Comparison of ENCODE assay signal across 23 cellular contexts in genomic region chr3:121443456-121443855, GRCh38.
"Had no signal": no experiment of that assay in that cellular context is flagged by ENCODE, and none has a peak within 500 bp of the region (broad histone marks: within the 10 kb centered on the region; RNA-seq: fewer than 3 reads in every experiment).

No MANE protein-coding gene starts in this region.

- H3K27ac ChIP-seq: breast epithelium, SJSA1 had no signal

- H3K27me3 ChIP-seq: breast epithelium, MG63, SJSA1 had no signal

- DNase-seq: activated CD4-positive, alpha-beta T cell treated with anti-CD3 and anti-CD28 coated beads for 4 hours; activated CD8-positive, alpha-beta memory T cell treated with anti-CD3 and anti-CD28 coated beads, Interleukin-2, amount 50 U/mL, for 48 hours; activated CD8-positive, alpha-beta T cell treated with anti-CD3 and anti-CD28 coated beads, Interleukin-2, amount 10 ng/mL, durations not matched to agents 7 days and 5 days; activated effector memory CD4-positive, alpha-beta T cell treated with Interleukin-2 at 50 U/mL for 16 hours; activated naive CD4-positive, alpha-beta T cell; activated T-cell treated with anti-CD3 and anti-CD28 coated beads, Interleukin-2, amount 50 U/mL, for 1 hour; anterior cingulate cortex; caudate nucleus; MG63; NCI-H1092; NCI-H1417; NCI-H1694; NCI-H2029; NCI-H2107; NCI-H2171 treated with DMSO at 0.1 percent for 48 hours; NCI-H226; NCI-H526 treated with DMSO at 0.1 percent for 48 hours; NCI-H82; OCI-M1; RPMI8226; SW 1271 had no signal

- H3K4me1 ChIP-seq: breast epithelium, SJSA1 had no signal

- H3K36me3 ChIP-seq: breast epithelium had no signal

- H3K4me3 ChIP-seq: breast epithelium, MG63, SJSA1 had no signal

- H3K9me3 ChIP-seq: breast epithelium, SJSA1 had no signal
